ENCODE assay signal across 24 cellular contexts in the genomic region with DNA sequence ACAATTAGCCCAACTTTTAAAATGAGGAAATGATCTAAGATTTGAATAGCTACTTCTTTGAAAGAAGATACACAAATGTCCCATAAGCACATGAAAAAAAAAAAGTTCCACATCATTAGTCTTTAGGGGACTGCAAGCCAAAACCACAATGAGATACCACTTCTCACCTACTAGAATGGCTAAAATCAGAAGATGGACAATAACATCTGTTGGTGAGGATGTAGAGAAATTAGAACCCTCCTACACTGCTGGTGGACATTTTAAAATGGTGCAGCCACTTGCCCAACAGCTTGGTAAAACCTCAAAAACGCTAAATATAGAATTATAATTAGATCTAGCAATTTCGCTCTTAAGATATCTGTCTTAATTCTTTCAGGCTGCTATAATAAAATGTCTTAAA.
DNase-seq lines count a peak whose midpoint lies in the region; FAIRE-seq and TF ChIP-seq lines count a peak whose summit lies in the region.
"Had no signal": no experiment of that assay in that cellular context is flagged by ENCODE, and none has a peak within 500 bp of the region (broad histone marks: within the 10 kb centered on the region; RNA-seq: fewer than 3 reads in every experiment).

No MANE protein-coding gene starts in this region.

- peak; percentile 35 for FAIRE-seq in GM18507 (lab: Jason Lieb, UNC)
- FAIRE-seq: GM12892, H54 had no signal

- no peaks in the 10 kb centered on the region; the same call in 1 of the 2 replicates for H3K9me3 ChIP-seq in SJCRH30 (replicated peaks)
- no peaks in the 10 kb centered on the region for H3K9me3 ChIP-seq in esophagus muscularis mucosa
- H3K9me3 ChIP-seq: A549, BE2C had no signal

- H3K27me3 ChIP-seq in SJCRH30 (no peaks in the 10 kb centered on the region), esophagus muscularis mucosa (no peaks in the 10 kb centered on the region)
- H3K27me3 ChIP-seq: BE2C; BLaER1 treated with 17β-estradiol and CSF1 and Interleukin-3, amounts not matched to agents 10 nM and 100 nM had no signal

- H3K36me3 ChIP-seq in SJCRH30 = peaks cover 2% of the 10 kb centered on the region; the same call in 1 of the 2 replicates
- no peaks in the 10 kb centered on the region for H3K36me3 ChIP-seq in esophagus muscularis mucosa
- H3K36me3 ChIP-seq: BE2C; BLaER1 treated with 17β-estradiol and CSF1 and Interleukin-3, amounts not matched to agents 10 nM and 100 nM; HAP-1 had no signal

- no peak for TF ChIP-seq POLR2A in esophagus muscularis mucosa (IDR thresholded peaks at IDR 0.05; ENCODE audit: low read depth)

- no peak for TF ChIP-seq CTCF in esophagus muscularis mucosa (IDR thresholded peaks at IDR 0.05)

- H3K27ac ChIP-seq in SJCRH30 (no peak overlapping the region), esophagus muscularis mucosa (replicated peaks in 1 of 4) (no peak overlapping the region)
- H3K27ac ChIP-seq: A549; BLaER1 treated with 17β-estradiol and CSF1 and Interleukin-3, amounts not matched to agents 10 nM and 100 nM had no signal

- 91% methylated on average over 2 of the region's 2 CpGs for WGBS in esophagus muscularis mucosa

- H3K4me1 ChIP-seq in SJCRH30 = peaks cover 15% of the 10 kb centered on the region
- no peaks in the 10 kb centered on the region for H3K4me1 ChIP-seq in esophagus muscularis mucosa
- H3K4me1 ChIP-seq: A549; BE2C; BLaER1 treated with 17β-estradiol and CSF1 and Interleukin-3, amounts not matched to agents 10 nM and 100 nM; HAP-1 had no signal

- H3K4me3 ChIP-seq in SJCRH30 = no peak overlapping the region
- H3K4me3 ChIP-seq in esophagus muscularis mucosa = no peak overlapping the region
- H3K4me3 ChIP-seq: A549; BLaER1 treated with 17β-estradiol and CSF1 and Interleukin-3, amounts not matched to agents 10 nM and 100 nM; HAP-1 had no signal

- TF ChIP-seq EP300 in esophagus muscularis mucosa (IDR thresholded peaks at IDR 0.05) = no peak

- intact Hi-C loops in esophagus muscularis mucosa (cut with DNase I) = no loop called here

- no peak for DNase-seq in GM18507 (ENCODE audit: extremely low spot score, insufficient read length, low read depth)
- peak; percentile 17 for DNase-seq in LHCN-M2 (ENCODE audit: low read depth)
- DNase-seq in SJCRH30 = peak; percentile 17 to 84
- peak; percentile 71 for DNase-seq in myocyte (ENCODE audit: low read depth)
- no peak for DNase-seq in stimulated activated CD8-positive, alpha-beta memory T cell treated with anti-CD3 and anti-CD28 coated beads, Interleukin-4, amount 100 ng/mL, for 48 hours
- no peak for DNase-seq in LoVo (ENCODE audit: low spot score)
- no peak for DNase-seq in esophagus muscularis mucosa (ENCODE audit: extremely low spot score)
- DNase-seq: 8988T; ACHN; AML-193; BE2C; Calu3; CD4-positive, alpha-beta T cell; COR-L47; DMS53; DMS79 treated with DMSO at 0.1 percent for 48 hours; GF-D8; GOT3; HFFc6 had no signal

Comparison
In these comparisons a context has a peak if more than half of its experiments do, and no peak if none do; other contexts are left out.
1. DNase-seq: peak in LHCN-M2 (single experiment), SJCRH30 (2 of 2) and myocyte (single experiment); none in GM18507 (single experiment), stimulated activated CD8-positive, alpha-beta memory T cell treated with anti-CD3 and anti-CD28 coated beads, Interleukin-4, amount 100 ng/mL, for 48 hours (single experiment), LoVo (single experiment) and esophagus muscularis mucosa (single experiment).